Comparison of ENCODE assay signal across 8 cellular contexts in genomic region chr17:40097931-40098845, GRCh38. TPM values are rescaled to one million over a fixed set of nuclear protein-coding genes. Genes with fewer than 3 reads are reported as not detected.
DNase-seq lines count a peak whose midpoint lies in the region; ATAC-seq and TF ChIP-seq lines count a peak whose summit lies in the region.

No MANE protein-coding gene starts in this region.

- H3K27me3 ChIP-seq in AG04450 (ENCODE audit: control insufficient read depth, insufficient read depth, low read length) (no peaks in the 10 kb centered on the region), HUES64 (ENCODE audit: insufficient read depth, low read length) (peaks cover 11% of the 10 kb centered on the region), iPS-20b (ENCODE audit: insufficient read depth, low read length) (peaks cover 36% of the 10 kb centered on the region)

- 89% methylated on average over 9 of the region's 9 CpGs for WGBS in HUES64
- 25 to 39% (median 35%) methylated on average over 9 of the region's 9 CpGs for WGBS in adipose tissue, 3 donors

- H3K9me3 ChIP-seq in AG04450 (ENCODE audit: control insufficient read depth, insufficient read depth, low read length) (no peaks in the 10 kb centered on the region; the same call in 1 of the 2 replicates), HUES64 (ENCODE audit: insufficient read depth, low read depth, low read length) (no peaks in the 10 kb centered on the region), iPS-20b (ENCODE audit: insufficient read depth, low read depth, low read length) (no peaks in the 10 kb centered on the region; the same call in 1 of the 2 replicates)

- peak overlapping the region; percentile 4; the same call in 1 of the 2 replicates for H3K9ac ChIP-seq in HUES64 (ENCODE audit: low read depth, low read length)
- peak overlapping the region; percentile 82; the same call in 1 of the 2 replicates for H3K9ac ChIP-seq in iPS-20b (ENCODE audit: low read depth, low read length)

- H3K36me3 ChIP-seq in HUES64 (ENCODE audit: insufficient read depth, low read length) (peaks cover 30% of the 10 kb centered on the region), iPS-20b (ENCODE audit: insufficient read depth, low read depth, low read length) (peaks cover 36% of the 10 kb centered on the region)

- TF ChIP-seq CTCF in AG04450 (IDR thresholded peaks at IDR 0.05; ENCODE audit: low read depth, low read length): no peak

- CTCF ChIA-PET in AG04450 (lab: Charles Lee): interaction anchor here (1.5 to 4.2 kb wide), 3 partner anchors 14 to 63 kb away, joined by 6 to 62 read pairs (median 14); no protein-coding TSS in a partner anchor

- H3K4me1 ChIP-seq in HUES64 (ENCODE audit: insufficient read depth, low read length) (peaks cover 25% of the 10 kb centered on the region), iPS-20b (ENCODE audit: insufficient read depth, low read length) (peaks cover 22% of the 10 kb centered on the region)

- no peak for ATAC-seq in stimulated activated naive CD8-positive, alpha-beta T cell treated with anti-CD3 and anti-CD28 coated beads, Interleukin-15, Interleukin-2, amounts not matched to agents 100 U/mL and 50 U/mL, for 24 hours
- ATAC-seq in GM18498 (IDR thresholded peaks at IDR 0.05; ENCODE audit: unreplicated experiment): no peak
- no peak for ATAC-seq in HG03442 (IDR thresholded peaks at IDR 0.05; ENCODE audit: unreplicated experiment)
- no peak for ATAC-seq in GM21526 (IDR thresholded peaks at IDR 0.05; ENCODE audit: low FRiP score, unreplicated experiment)

- POLR2A ChIA-PET in AG04450 (lab: Yijun Ruan, JAX): interaction anchor here (0.9 to 3.7 kb wide), 13 partner anchors 8 to 118 kb away, joined by 3 to 58 read pairs (median 6); partner anchors contain the start of genes CASC3, MED24 and PSMD3

- no peak for DNase-seq in AG04450 (ENCODE audit: low read depth, low spot score)
- DNase-seq in stimulated activated naive CD8-positive, alpha-beta T cell treated with anti-CD3 and anti-CD28 coated beads, Interleukin-15, Interleukin-2, amounts not matched to agents 100 U/mL and 50 U/mL, for 24 hours: peak; percentile 50

- H3K27ac ChIP-seq in AG04450 (ENCODE audit: low read depth, low read length) (peak overlapping the region; percentile 85), HUES64 (ENCODE audit: low read depth, low read length) (peak overlapping the region; percentile 12), adipose tissue (ENCODE audit: low read depth, low read length) (peak overlapping the region; percentile 83), iPS-20b (ENCODE audit: low read length) (peak overlapping the region; percentile 40)

- H3K4me3 ChIP-seq in AG04450 (ENCODE audit: low read depth, low read length) (peak overlapping the region; percentile 56), HUES64 (ENCODE audit: low read length) (peak overlapping the region; percentile 28), iPS-20b (ENCODE audit: low read length) (peak overlapping the region; percentile 61)

RNA-seq across cellular contexts. Expression of gene NR1D1, which starts 2.2 kb away (rescaled TPM):
- 0.62 and 1.0 TPM in 2 replicates for polyA plus RNA-seq in AG04450 (2011; rRNA removed)
- polyA minus RNA-seq in AG04450 (2011; rRNA and poly(A)+ RNA removed): 2.0 and 3.1 TPM in 2 replicates
- polyA plus RNA-seq in HUES64 (2013, experiment 1 of 2): 2.8 TPM
- polyA plus RNA-seq in HUES64 (2013, experiment 2 of 2): 3.4 TPM
- polyA plus RNA-seq in adipose tissue: 10 to 100 TPM in 2 of 3 donors, 1 to 10 TPM in 1; 7.3 to 20.7 (median 15.0) TPM

RNA-seq across cellular contexts. Expression of gene MSL1, which starts 23.6 kb away (rescaled TPM):
- 69.8 and 92.2 TPM in 2 replicates for polyA plus RNA-seq in AG04450 (2011; rRNA removed)
- 37.4 and 53.7 TPM in 2 replicates for polyA minus RNA-seq in AG04450 (2011; rRNA and poly(A)+ RNA removed)
- polyA plus RNA-seq in HUES64 (2013, experiment 1 of 2): 59.7 TPM
- 65.8 TPM for polyA plus RNA-seq in HUES64 (2013, experiment 2 of 2)
- polyA plus RNA-seq in adipose tissue: 10 to 100 TPM; 33.8 to 88.4 (median 62.1) TPM

RNA-seq across cellular contexts. Expression of gene THRA, which starts 35.4 kb away (rescaled TPM):
- polyA plus RNA-seq in AG04450 (2011; rRNA removed) (25.2 and 32.0 TPM in 2 replicates), adipose tissue (10 to 100 TPM; 22.5 to 64.0 (median 60.6) TPM)
- polyA minus RNA-seq in AG04450 (2011; rRNA and poly(A)+ RNA removed): 20.2 and 24.6 TPM in 2 replicates
- 7.7 TPM for polyA plus RNA-seq in HUES64 (2013, experiment 1 of 2)
- polyA plus RNA-seq in HUES64 (2013, experiment 2 of 2): 8.2 TPM

RNA-seq across cellular contexts. Expression of gene CASC3, which starts 42.1 kb away (rescaled TPM):
- polyA plus RNA-seq in AG04450 (2011; rRNA removed) (40.1 and 46.9 TPM in 2 replicates), adipose tissue (10 to 100 TPM; 28.0 to 62.2 (median 43.2) TPM)
- polyA minus RNA-seq in AG04450 (2011; rRNA and poly(A)+ RNA removed): 28.2 and 30.8 TPM in 2 replicates
- polyA plus RNA-seq in HUES64 (2013, experiment 1 of 2): 73.5 TPM
- polyA plus RNA-seq in HUES64 (2013, experiment 2 of 2): 79.0 TPM

RNA-seq across cellular contexts. Expression of gene MED24, which starts 44.0 kb away (rescaled TPM):
- polyA plus RNA-seq in AG04450 (2011; rRNA removed) (47.0 and 54.0 TPM in 2 replicates), adipose tissue (10 to 100 TPM; 29.2 to 55.6 (median 41.2) TPM)
- polyA minus RNA-seq in AG04450 (2011; rRNA and poly(A)+ RNA removed): 59.4 and 92.8 TPM in 2 replicates
- polyA plus RNA-seq in HUES64 (2013, experiment 1 of 2): 55.1 TPM
- 61.0 TPM for polyA plus RNA-seq in HUES64 (2013, experiment 2 of 2)

Comparison
In these comparisons a context has a peak if more than half of its experiments do, and no peak if none do; other contexts are left out.
1. H3K27ac ChIP-seq: peak in every context shown above with its lines; median percentile 85 in AG04450; 83 in adipose tissue; 40 in iPS-20b; 12 in HUES64.